Comparison of ENCODE assay signal across 8 cellular contexts in genomic region chr7:33128990-33129805, GRCh38. TPM values are rescaled to one million over a fixed set of nuclear protein-coding genes. Genes with fewer than 3 reads are reported as not detected.
A peak's percentile ranks its signal among the peaks of the same experiment; 100 is the strongest.
DNase-seq lines count a peak whose midpoint lies in the region; ATAC-seq and TF ChIP-seq lines count a peak whose summit lies in the region.

BBS9 (plus strand) TSS chr7:33129564; CDS start chr7:33146253, 16,689 bp downstream.

- H4K20me1 ChIP-seq in DND-41 (ENCODE audit: insufficient read depth, low read length) = no peaks in the 10 kb centered on the region

- peak within 1 kb of the TSS; percentile 100 for H2AFZ ChIP-seq in DND-41 (ENCODE audit: low read depth, low read length)

- peak within 1 kb of the TSS; percentile 62 for H3K9ac ChIP-seq in DND-41 (ENCODE audit: low read depth, low read length)
- peak within 1 kb of the TSS; percentile 67 for H3K9ac ChIP-seq in muscle layer of colon (ENCODE audit: low read length)

- no peaks in the 10 kb centered on the region for H3K27me3 ChIP-seq in DND-41 (ENCODE audit: insufficient read depth, low read length, poor library complexity)
- H3K27me3 ChIP-seq in esophagus muscularis mucosa = no peaks in the 10 kb centered on the region
- no peaks in the 10 kb centered on the region for H3K27me3 ChIP-seq in muscle layer of colon (ENCODE audit: control insufficient read depth in 1 of 2, insufficient read depth in 2 of 2, low read length in 2 of 2)

- no peak for TF ChIP-seq EP300 in esophagus muscularis mucosa (IDR thresholded peaks at IDR 0.05)

- H3K4me2 ChIP-seq in DND-41 (ENCODE audit: insufficient read depth, low read length) = peak within 1 kb of the TSS; percentile 88

- H3K27ac ChIP-seq in DND-41 (ENCODE audit: low read length) (peak within 1 kb of the TSS; percentile 80), esophagus muscularis mucosa (replicated peaks in 1 of 4) (peak within 1 kb of the TSS; percentile 76 to 87 (median 85)), muscle layer of colon (ENCODE audit: low read depth, low read length) (peak within 1 kb of the TSS; percentile 91)

- no peaks in the 10 kb centered on the region for H3K79me2 ChIP-seq in DND-41 (ENCODE audit: insufficient read depth, low read length)

- TF ChIP-seq POLR2A in esophagus muscularis mucosa (IDR thresholded peaks at IDR 0.05; ENCODE audit: low read depth) = no peak

- H3K36me3 ChIP-seq in DND-41 (ENCODE audit: insufficient read depth, low read length) (no peaks in the 10 kb centered on the region), esophagus muscularis mucosa (no peaks in the 10 kb centered on the region), muscle layer of colon (ENCODE audit: insufficient read depth, low read length) (no peaks in the 10 kb centered on the region)

- intact Hi-C loops in esophagus muscularis mucosa (cut with DNase I) = no loop called here

- H3K4me1 ChIP-seq in DND-41 (ENCODE audit: insufficient read depth, low read length) (peaks cover 28% of the 10 kb centered on the region), esophagus muscularis mucosa (peaks cover 14 to 28% (median 19%) of the 10 kb centered on the region in 4 donors), muscle layer of colon (ENCODE audit: insufficient read depth, low read length) (peaks cover 15% of the 10 kb centered on the region)

- H3K9me3 ChIP-seq in DND-41 (ENCODE audit: insufficient read depth, low read length, severe bottlenecking) (no peaks in the 10 kb centered on the region), esophagus muscularis mucosa (no peaks in the 10 kb centered on the region), muscle layer of colon (ENCODE audit: low read length) (no peaks in the 10 kb centered on the region)

- ATAC-seq in DND-41 (ENCODE audit: insufficient read depth, low read depth) (peak; percentile 96), GM21737 (IDR thresholded peaks at IDR 0.05; ENCODE audit: unreplicated experiment) (peak; percentile 99)

- DNase-seq in DND-41 = peak; percentile 92
- peak; percentile 98 for DNase-seq in KG1 (lab: John Stamatoyannopoulos, UW)
- peak; percentile 93 to 94 for DNase-seq in activated T-cell treated with anti-CD3 and anti-CD28 coated beads, Interleukin-2, amount 50 U/mL, for 48 hours
- peak; percentile 97 for DNase-seq in esophagus muscularis mucosa (ENCODE audit: extremely low spot score)
- DNase-seq in stimulated activated CD8-positive, alpha-beta memory T cell treated with anti-CD3 and anti-CD28 coated beads, Interleukin-7, amount 100 ng/mL, for 1 hour (ENCODE audit: low read depth in 2 of 2) = peak; percentile 78 to 79

- TF ChIP-seq CTCF in DND-41 (IDR thresholded peaks at IDR 0.05; ENCODE audit: borderline replicate concordance, extremely low read depth, low read length, poor library complexity, severe bottlenecking) (peak; percentile 20), esophagus muscularis mucosa (IDR thresholded peaks at IDR 0.05) (no peak)

- whole genome bisulfite sequencing in esophagus muscularis mucosa = 0% methylated on average over 53 of the region's 57 CpGs

- H3K4me3 ChIP-seq in DND-41 (ENCODE audit: low read depth in 1 of 2, low read length in 2 of 2) = peak within 1 kb of the TSS; percentile 82 to 87
- H3K4me3 ChIP-seq in esophagus muscularis mucosa = peak within 1 kb of the TSS; percentile 72 to 79 (median 75)
- peak within 1 kb of the TSS; percentile 58 to 91 for H3K4me3 ChIP-seq in muscle layer of colon (ENCODE audit: low read depth in 1 of 2, low read length in 2 of 2)

TF ChIP-seq in PFSK-1, 5 proteins besides CTCF, POLR2A, EP300 and RAD21:
- TF ChIP-seq POLR2AphosphoS5 (IDR thresholded peaks at IDR 0.05; ENCODE audit: low read depth, low read length) = peak; percentile 68
- TF ChIP-seq REST (IDR thresholded peaks at IDR 0.05; ENCODE audit: insufficient read depth in 1 of 2, low read depth in 2 of 2, low read length in 2 of 2) = peak in 1 of 2 experiments; percentile 45; a peak in 1 of 4 replicates
- no peak for TF ChIP-seq SIN3A (IDR thresholded peaks at IDR 0.05; ENCODE audit: borderline replicate concordance, insufficient read depth, low read length)
TF ChIP-seq in PFSK-1: peak in this region for 2.

RNA-seq across cellular contexts. Expression of gene BBS9, which starts in this region (rescaled TPM):
- polyA plus RNA-seq in PFSK-1 (2012; ENCODE audit: insufficient read length, low read depth) = 2.4 TPM
- 10 to 100 TPM; 14.7 to 20.8 (median 16.3) TPM for total RNA-seq in esophagus muscularis mucosa

Comparison
In these comparisons a context has a peak if more than half of its experiments do, and no peak if none do; other contexts are left out.
1. Peak in every context shown above with its lines: DNase-seq, ATAC-seq, H3K4me3 ChIP-seq and H3K27ac ChIP-seq.